In the genomic region with DNA sequence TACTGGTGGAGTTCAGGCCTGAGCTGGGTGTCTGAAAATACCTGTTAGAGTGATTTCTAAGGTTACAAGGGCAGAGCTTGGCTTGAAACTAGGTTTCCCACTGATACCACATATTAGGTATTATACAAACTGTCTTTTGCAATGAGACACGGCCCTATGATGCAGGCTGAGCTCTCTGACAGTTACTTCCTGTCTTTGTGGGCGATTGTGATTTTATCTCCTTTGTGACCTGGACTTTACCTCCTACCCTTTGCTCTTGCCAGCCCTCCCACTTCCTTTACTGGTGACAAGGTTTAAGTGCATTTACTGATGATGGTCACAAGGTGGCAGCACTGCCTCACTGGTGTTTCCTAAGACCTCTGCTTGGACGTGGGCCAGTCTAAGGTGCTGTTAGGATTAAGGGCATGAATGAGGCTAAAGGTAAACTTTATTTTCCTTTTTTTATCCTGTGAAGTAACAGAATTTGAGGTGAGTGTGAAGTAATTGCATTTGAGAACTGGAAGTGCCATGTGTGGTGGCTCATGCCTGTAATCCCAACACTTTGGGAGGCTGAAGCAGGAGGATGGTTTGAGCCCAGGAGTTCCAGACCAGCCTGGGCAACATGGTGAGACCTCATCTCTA, we compare ENCODE assay signal across 8 cellular contexts. TPM values are rescaled to one million over a fixed set of nuclear protein-coding genes. Genes with fewer than 3 reads are reported as not detected.
DNase-seq lines count a peak whose midpoint lies in the region; ATAC-seq, FAIRE-seq and TF ChIP-seq lines count a peak whose summit lies in the region.

No MANE protein-coding gene starts in this region.

- H3K36me3 ChIP-seq in MG63: no peaks in the 10 kb centered on the region
- no peaks in the 10 kb centered on the region for H3K36me3 ChIP-seq in SJSA1
- H3K36me3 ChIP-seq in pancreas: no peaks in the 10 kb centered on the region
- H3K36me3 ChIP-seq in tibial nerve: no peaks in the 10 kb centered on the region

- no peak for TF ChIP-seq POLR2A in tibial nerve (IDR thresholded peaks at IDR 0.05)

- H3K27me3 Mint-ChIP-seq in Calu3 (ENCODE audit: unreplicated experiment): no peaks in the 10 kb centered on the region

- no peak overlapping the region for H3K27ac Mint-ChIP-seq in Calu3 (ENCODE audit: unreplicated experiment)

- TF ChIP-seq CTCF in Calu3 (IDR thresholded peaks at IDR 0.05; ENCODE audit: unreplicated experiment): peak; percentile 98
- TF ChIP-seq CTCF in pancreas (IDR thresholded peaks at IDR 0.05): peak; percentile 69 to 79 (median 72)
- TF ChIP-seq CTCF in tibial nerve (IDR thresholded peaks at IDR 0.05): peak; percentile 80 to 93 (median 86)

- H3K9me3 ChIP-seq in MG63: no peaks in the 10 kb centered on the region
- H3K9me3 ChIP-seq in SJSA1 (replicated peaks): no peaks in the 10 kb centered on the region
- H3K9me3 ChIP-seq in pancreas: no peaks in the 10 kb centered on the region
- H3K9me3 ChIP-seq in tibial nerve: no peaks in the 10 kb centered on the region

- ATAC-seq in GM21526 (IDR thresholded peaks at IDR 0.05; ENCODE audit: low FRiP score, unreplicated experiment) (peak; percentile 91), pancreas (peak; percentile 86 to 99 (median 97))

- 0% methylated on average over 3 of the region's 3 CpGs for WGBS in pancreas, 2 donors
- 1 to 5% methylated on average over 3 of the region's 3 CpGs for WGBS in tibial nerve, 2 donors

- H3K9me3 Mint-ChIP-seq in Calu3 (ENCODE audit: low read depth, unreplicated experiment): no peaks in the 10 kb centered on the region

- H3K4me3 ChIP-seq in MG63 (no peak overlapping the region), SJSA1 (no peak overlapping the region), pancreas (no peak overlapping the region), tibial nerve (no peak overlapping the region)

- no peak overlapping the region for H3K4me3 Mint-ChIP-seq in Calu3 (ENCODE audit: low read depth, unreplicated experiment)

- DNase-seq in Calu3 (peak; percentile 85), MG63 (peak; percentile 62), SJSA1 (ENCODE audit: low read depth in 1 of 2, low spot score in 2 of 2) (peak; percentile 55 to 65), germinal center (ENCODE audit: low spot score) (peak; percentile 87), pancreas (peak; percentile 76 to 91 (median 86)), tibial nerve (ENCODE audit: low spot score in 2 of 2) (peak; percentile 64 to 86)
- peak; percentile 10 to 61 (median 24) for DNase-seq in activated naive CD4-positive, alpha-beta T cell (lab: John Stamatoyannopoulos, UW)

- no peaks in the 10 kb centered on the region for H3K36me3 Mint-ChIP-seq in Calu3 (ENCODE audit: insufficient read depth, unreplicated experiment)

- H3K4me1 ChIP-seq in SJSA1 (replicated peaks) (no peaks in the 10 kb centered on the region), pancreas (peaks cover 0 to 11% (median 4%) of the 10 kb centered on the region in 3 donors), tibial nerve (peaks cover 0 to 9% (median 0%) of the 10 kb centered on the region in 4 donors)

- CTCF ChIA-PET in Calu3 (lab: Charles Lee): interaction anchor here (0.6 to 3.9 kb wide), 8 partner anchors 9 to 1459 kb away, joined by 3 to 65 read pairs (median 4); a partner anchor contains a TSS

- H3K27ac ChIP-seq in SJSA1 (no peak overlapping the region), pancreas (peak overlapping the region in 2 of 4 donors; percentile 38 to 55), tibial nerve (no peak overlapping the region)

- H3K27me3 ChIP-seq in MG63: peaks cover 2% of the 10 kb centered on the region; the same call in 1 of the 2 replicates
- H3K27me3 ChIP-seq in SJSA1 (replicated peaks): peaks cover 16% of the 10 kb centered on the region
- no peaks in the 10 kb centered on the region for H3K27me3 ChIP-seq in pancreas
- H3K27me3 ChIP-seq in tibial nerve: no peaks in the 10 kb centered on the region

- H3K4me1 Mint-ChIP-seq in Calu3 (ENCODE audit: low read depth, unreplicated experiment): peaks cover 16% of the 10 kb centered on the region

- no TSS peak for BruUV-seq in Calu3 (replicated peaks; lab: Mats Ljungman, UMichigan)

- FAIRE-seq in pancreas (lab: Jason Lieb, UNC): peak; percentile 39

- intact Hi-C loops in Calu3 (cut with micrococcal nuclease; ENCODE audit: unreplicated experiment): loop anchor here (1.0 to 2.0 kb wide), 3 partner anchors 38 to 146 kb away; no protein-coding TSS in a partner anchor
- intact Hi-C loops in pancreas (cut with DNase I): loop anchor here in 2 of 3 donors (5.0 kb wide), 2 partner anchors 72 to 77 kb away; a partner anchor contains a TSS

- peak in 1 of 2 donors; percentile 64 for TF ChIP-seq EP300 in tibial nerve (IDR thresholded peaks at IDR 0.05)

RNA-seq across cellular contexts. Expression of a gene that starts 7.7 kb away (rescaled TPM):
- total RNA-seq in Calu3 (2022): 3.8 and 4.0 TPM in 2 replicates
- not detected in 2 replicates for total RNA-seq in MG63 (2014; rRNA removed; shearing (Covaris generic); ENCODE audit: low replicate concordance)
- not detected in 2 replicates for total RNA-seq in SJSA1 (2014; rRNA removed; shearing (Covaris generic))
- 10 to 100 TPM in 4 of 6 donors, 1 to 10 TPM in 2; 5.1 to 42.1 (median 11.8) TPM for total RNA-seq in pancreas
- 1 to 10 TPM; 4.3 to 4.7 TPM for polyA plus RNA-seq in pancreas
- not detected for total RNA-seq in tibial nerve

RNA-seq across cellular contexts. Expression of a gene that starts 23.2 kb away (rescaled TPM):
- total RNA-seq in Calu3 (2022) (17.1 and 22.0 TPM in 2 replicates), pancreas (10 to 100 TPM in 1 of 6 donors, 1 to 10 TPM in 5; 1.6 to 14.4 (median 4.0) TPM), tibial nerve (100 to 1,000 TPM in 3 of 4 donors, 10 to 100 TPM in 1; 77.1 to 717 (median 234) TPM)
- not detected in 2 replicates for total RNA-seq in MG63 (2014; rRNA removed; shearing (Covaris generic); ENCODE audit: low replicate concordance)
- 3.3 and 7.9 TPM in 2 replicates for total RNA-seq in SJSA1 (2014; rRNA removed; shearing (Covaris generic))
- 10 to 100 TPM in 1 of 2 donors, 1 to 10 TPM in 1; 6.4 to 38.3 TPM for polyA plus RNA-seq in pancreas

Comparison
In these comparisons a context has a peak if more than half of its experiments do, and no peak if none do; other contexts are left out.
1. DNase-seq: peak in every context shown above with its lines; median percentile 87 in germinal center; 86 in pancreas; 85 in Calu3; 75 in tibial nerve; 62 in MG63; 60 in SJSA1; 24 in activated naive CD4-positive, alpha-beta T cell.